13 cellular contexts compared by ENCODE assay signal in the genomic region with DNA sequence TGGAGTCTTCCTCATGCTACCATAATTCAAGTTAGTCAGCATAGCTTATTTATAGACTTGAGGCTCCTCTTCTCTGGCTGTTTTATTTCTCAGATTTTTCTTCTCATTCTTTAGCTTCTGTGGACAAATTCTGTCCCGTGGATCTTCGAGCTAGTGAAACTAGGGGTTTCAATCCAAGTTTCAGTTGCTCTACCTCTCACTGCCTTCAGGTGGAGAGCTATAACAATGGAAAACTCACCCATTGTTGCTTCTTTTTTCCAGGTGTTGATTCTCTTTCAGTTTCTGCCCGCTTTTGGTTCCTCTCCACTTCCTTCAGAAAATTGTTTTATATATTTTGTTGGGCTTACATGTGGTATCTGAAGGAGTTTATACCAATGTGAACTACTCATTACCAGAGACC.
DNase-seq lines count a peak whose midpoint lies in the region; ATAC-seq, FAIRE-seq and TF ChIP-seq lines count a peak whose summit lies in the region.
"Had no signal": no experiment of that assay in that cellular context is flagged by ENCODE, and none has a peak within 500 bp of the region (broad histone marks: within the 10 kb centered on the region; RNA-seq: fewer than 3 reads in every experiment).

No MANE protein-coding gene starts in this region.

- H3K4ac ChIP-seq in mesendoderm (ENCODE audit: low read depth, low read length), result no peak overlapping the region

- H3K36me3 ChIP-seq in DND-41 (ENCODE audit: insufficient read depth, low read length) (no peaks in the 10 kb centered on the region), bronchial epithelial cell (ENCODE audit: control insufficient read depth, insufficient read depth, low read length) (no peaks in the 10 kb centered on the region), mesendoderm (ENCODE audit: control insufficient read depth, insufficient read depth, low read length) (no peaks in the 10 kb centered on the region), uterus (no peaks in the 10 kb centered on the region), stomach (no peaks in the 10 kb centered on the region)

- no peaks in the 10 kb centered on the region for H3K4me1 ChIP-seq in DND-41 (ENCODE audit: insufficient read depth, low read length)
- H3K4me1 ChIP-seq in mesendoderm (ENCODE audit: control insufficient read depth, low read depth, low read length), result peaks cover 5% of the 10 kb centered on the region
- H3K4me1 ChIP-seq in uterus, result no peaks in the 10 kb centered on the region
- no peaks in the 10 kb centered on the region for H3K4me1 ChIP-seq in stomach

- H3K27me3 ChIP-seq in DND-41 (ENCODE audit: insufficient read depth, low read length, poor library complexity) (no peaks in the 10 kb centered on the region), bronchial epithelial cell (ENCODE audit: control insufficient read depth, insufficient read depth, low read length) (no peaks in the 10 kb centered on the region), mesendoderm (ENCODE audit: insufficient read depth, low read length, poor library complexity) (no peaks in the 10 kb centered on the region), uterus (no peaks in the 10 kb centered on the region), stomach (no peaks in the 10 kb centered on the region)

- no peak overlapping the region for H3K23ac ChIP-seq in mesendoderm (ENCODE audit: low read length)

- H2BK5ac ChIP-seq in mesendoderm (ENCODE audit: low read length), result no peak overlapping the region

- H3K79me2 ChIP-seq in DND-41 (ENCODE audit: insufficient read depth, low read length) (no peaks in the 10 kb centered on the region), mesendoderm (ENCODE audit: control insufficient read depth, insufficient read depth, low read length) (no peaks in the 10 kb centered on the region)

- DNase-seq in DND-41, result no peak
- DNase-seq in M059J (ENCODE audit: low read depth), result peak; percentile 24
- DNase-seq in bronchial epithelial cell (ENCODE audit: low read depth), result peak; percentile 7
- DNase-seq in mesendoderm, result peak; percentile 49
- no peak for DNase-seq in uterus
- no peak for DNase-seq in stomach
- DNase-seq: amniotic stem cell; effector memory CD8-positive, alpha-beta T cell; hippocampal formation; NCI-H2171; stimulated activated CD4-positive, alpha-beta T cell treated with anti-CD3 and anti-CD28 coated beads, Interleukin-4, amount 100 ng/mL, for 24 hours had no signal

- H3K18ac ChIP-seq in mesendoderm (ENCODE audit: low read length), result no peak overlapping the region

- no peak overlapping the region for H2BK120ac ChIP-seq in mesendoderm (ENCODE audit: low read depth, low read length)

- H4K5ac ChIP-seq in mesendoderm (ENCODE audit: low read length), result no peak overlapping the region

- no peak overlapping the region for H4K8ac ChIP-seq in mesendoderm (ENCODE audit: low read depth, low read length)

- no peak overlapping the region for H3K4me2 ChIP-seq in DND-41 (ENCODE audit: insufficient read depth, low read length)
- no peak overlapping the region for H3K4me2 ChIP-seq in mesendoderm (ENCODE audit: low read length)

- FAIRE-seq in bronchial epithelial cell (lab: Jason Lieb, UNC), result no peak

- no CpG with 5 or more reads among the region's 3 CpGs for WGBS in mesendoderm (ENCODE audit: extremely low coverage, insufficient coverage, low lambda C conversion rate)
- 23 to 33% (median 30%) methylated on average over 3 of the region's 3 CpGs for WGBS in stomach, 5 donors

- H2AK5ac ChIP-seq in mesendoderm (ENCODE audit: low read length), result no peak overlapping the region

- no peak overlapping the region for H2AFZ ChIP-seq in DND-41 (ENCODE audit: low read depth, low read length)

- H3K4me3 ChIP-seq in DND-41 (ENCODE audit: low read depth in 1 of 2, low read length in 2 of 2) (no peak overlapping the region), bronchial epithelial cell (ENCODE audit: low read depth, low read length) (no peak overlapping the region), mesendoderm (ENCODE audit: low read length) (no peak overlapping the region), uterus (no peak overlapping the region), stomach (no peak overlapping the region)

- no peak overlapping the region for H2BK15ac ChIP-seq in mesendoderm (replicated peaks; ENCODE audit: low read depth)

- H3K27ac ChIP-seq in DND-41 (ENCODE audit: low read length) (no peak overlapping the region), mesendoderm (ENCODE audit: low read depth, low read length) (no peak overlapping the region), uterus (no peak overlapping the region), stomach (no peak overlapping the region)

- no peaks in the 10 kb centered on the region for H4K20me1 ChIP-seq in DND-41 (ENCODE audit: insufficient read depth, low read length)

- no peak overlapping the region for H3K56ac ChIP-seq in mesendoderm (ENCODE audit: low read length)

- H3K9ac ChIP-seq in DND-41 (ENCODE audit: low read depth, low read length) (no peak overlapping the region), mesendoderm (ENCODE audit: low read length) (no peak overlapping the region)

- H3K9me3 ChIP-seq in DND-41 (ENCODE audit: insufficient read depth, low read length, severe bottlenecking) (no peaks in the 10 kb centered on the region), uterus (no peaks in the 10 kb centered on the region), stomach (peaks cover 0 to 6% (median 0%) of the 10 kb centered on the region in 4 donors)

- no peak for TF ChIP-seq EP300 in stomach (IDR thresholded peaks at IDR 0.05)

- TF ChIP-seq CTCF in DND-41 (IDR thresholded peaks at IDR 0.05; ENCODE audit: borderline replicate concordance, extremely low read depth, low read length, poor library complexity, severe bottlenecking) (peak; percentile 21), bronchial epithelial cell (IDR thresholded peaks at IDR 0.05; ENCODE audit: insufficient read depth, low read length, severe bottlenecking) (peak; percentile 23), uterus (IDR thresholded peaks at IDR 0.05) (no peak), stomach (IDR thresholded peaks at IDR 0.05) (peak in 1 of 7 experiments; percentile 12)

- ATAC-seq in DND-41 (ENCODE audit: insufficient read depth, low read depth) (no peak), GM19467 (IDR thresholded peaks at IDR 0.05; ENCODE audit: unreplicated experiment) (no peak), GM19351 (IDR thresholded peaks at IDR 0.05; ENCODE audit: unreplicated experiment) (no peak)
- ATAC-seq: effector memory CD8-positive, alpha-beta T cell had no signal

- no peak for TF ChIP-seq POLR2A in uterus (IDR thresholded peaks at IDR 0.05)
- TF ChIP-seq POLR2A in stomach (IDR thresholded peaks at IDR 0.05), result no peak

- H3K79me1 ChIP-seq in mesendoderm (ENCODE audit: low read length), result no peaks in the 10 kb centered on the region

- intact Hi-C loops in uterus (cut with DNase I; ENCODE audit: low total_unique reads) (no loop called here), stomach (cut with DNase I; ENCODE audit: low total_unique reads) (no loop called here)

Comparison
In these comparisons a context has a peak if more than half of its experiments do, and no peak if none do; other contexts are left out.
1. DNase-seq: peak in M059J (single experiment), bronchial epithelial cell (single experiment) and mesendoderm (single experiment); none in DND-41 (single experiment), uterus (0 of 2) and stomach (single experiment).
2. CTCF ChIP-seq: peak in DND-41 (single experiment) and bronchial epithelial cell (single experiment); none in uterus (0 of 4).